19 cellular contexts compared by ENCODE assay signal in genomic region chr21:39050839-39051560, GRCh38.
A peak's percentile ranks its signal among the peaks of the same experiment; 100 is the strongest.
DNase-seq lines count a peak whose midpoint lies in the region; ATAC-seq and TF ChIP-seq lines count a peak whose summit lies in the region.
"Had no signal": no experiment of that assay in that cellular context is flagged by ENCODE, and none has a peak within 500 bp of the region (broad histone marks: within the 10 kb centered on the region; RNA-seq: fewer than 3 reads in every experiment).

No MANE protein-coding gene starts in this region.

- peak overlapping the region; percentile 33 for H3K4me2 ChIP-seq in GM23248 (ENCODE audit: unreplicated experiment)
- H3K4me2 ChIP-seq: BLaER1 had no signal

- H3K9me3 ChIP-seq in GM23248 (ENCODE audit: low read depth): no peaks in the 10 kb centered on the region
- no peaks in the 10 kb centered on the region for H3K9me3 ChIP-seq in RWPE2 (ENCODE audit: severe bottlenecking)
- H3K9me3 ChIP-seq in right cardiac atrium (ENCODE audit: control insufficient read depth, low read length): no peaks in the 10 kb centered on the region
- H3K9me3 ChIP-seq in tibial artery: no peaks in the 10 kb centered on the region
- H3K9me3 ChIP-seq: BLaER1, HAP-1, neutrophil, thyroid gland had no signal

- TF ChIP-seq CTCF in RWPE2 (IDR thresholded peaks at IDR 0.05; ENCODE audit: poor library complexity, severe bottlenecking) (no peak), tibial artery (IDR thresholded peaks at IDR 0.05) (no peak)

- no peaks in the 10 kb centered on the region for H3K9me2 ChIP-seq in GM23248 (ENCODE audit: insufficient read depth)

- H3K9ac ChIP-seq in GM23248: no peak overlapping the region
- H3K9ac ChIP-seq: BLaER1 had no signal

- ATAC-seq in RWPE2 (ENCODE audit: low read depth) (no peak), right cardiac atrium (peak in 1 of 2 donors; percentile 23), HG02981 (IDR thresholded peaks at IDR 0.05; ENCODE audit: unreplicated experiment) (no peak)
- ATAC-seq: HepG2, T-cell had no signal

- intact Hi-C loops in right cardiac atrium (cut with DNase I): no loop called here
- intact Hi-C loops in tibial artery (cut with DNase I; ENCODE audit: low total_unique reads): no loop called here

- peaks cover 18% of the 10 kb centered on the region for H3F3A ChIP-seq in GM23248 (ENCODE audit: insufficient read depth)

- no peaks in the 10 kb centered on the region for H3K79me2 ChIP-seq in GM23248 (ENCODE audit: insufficient read depth)

- H3K4me1 ChIP-seq in GM23248 (ENCODE audit: insufficient read depth): peaks cover 16% of the 10 kb centered on the region
- peaks cover 44% of the 10 kb centered on the region for H3K4me1 ChIP-seq in RWPE2 (ENCODE audit: insufficient read depth, poor library complexity, severe bottlenecking)
- peaks cover 12% of the 10 kb centered on the region for H3K4me1 ChIP-seq in right cardiac atrium (ENCODE audit: control insufficient read depth, insufficient read depth, low read length)
- peaks cover 0 to 14% (median 7%) of the 10 kb centered on the region in 4 donors for H3K4me1 ChIP-seq in tibial artery
- H3K4me1 ChIP-seq: HAP-1 had no signal

- in situ Hi-C loops in GM23248 (cut with MboI): no loop called here

- no peaks in the 10 kb centered on the region for H3K36me3 ChIP-seq in GM23248 (ENCODE audit: low read depth)
- no peaks in the 10 kb centered on the region for H3K36me3 ChIP-seq in RWPE2 (ENCODE audit: low read depth)
- no peaks in the 10 kb centered on the region for H3K36me3 ChIP-seq in tibial artery
- H3K36me3 ChIP-seq: BLaER1, HAP-1, neutrophil, thyroid gland had no signal

- H3K4me3 ChIP-seq in GM23248 (no peak overlapping the region), RWPE2 (ENCODE audit: severe bottlenecking) (no peak overlapping the region), right cardiac atrium (ENCODE audit: low read length) (no peak overlapping the region), tibial artery (no peak overlapping the region)
- H3K4me3 ChIP-seq: BLaER1, HAP-1, thyroid gland had no signal

- WGBS in GM23248 (ENCODE audit: low coverage in 1 of 2, low lambda C conversion rate in 2 of 2, missing lambda C conversion rate in 2 of 2), 2 experiments: 15 to 21% methylated on average over 3 of the region's 3 CpGs
- WGBS in right cardiac atrium: 51% methylated on average over 3 of the region's 3 CpGs

- H3K27ac ChIP-seq in GM23248 (peak overlapping the region; percentile 67), RWPE2 (ENCODE audit: poor library complexity, severe bottlenecking) (peak overlapping the region; percentile 86), right cardiac atrium (ENCODE audit: low read length) (peak overlapping the region; percentile 53), tibial artery (peak overlapping the region; percentile 10 to 11)
- H3K27ac ChIP-seq: BLaER1, neutrophil, thyroid gland had no signal

- H2AFZ ChIP-seq in GM23248: no peak overlapping the region

- H3K27me3 ChIP-seq in GM23248 (replicated peaks; ENCODE audit: insufficient read depth) (no peaks in the 10 kb centered on the region), RWPE2 (ENCODE audit: insufficient read depth, poor library complexity, severe bottlenecking) (no peaks in the 10 kb centered on the region), right cardiac atrium (ENCODE audit: control insufficient read depth, insufficient read depth) (no peaks in the 10 kb centered on the region), tibial artery (no peaks in the 10 kb centered on the region)
- H3K27me3 ChIP-seq: BLaER1, neutrophil, thyroid gland had no signal

- peak; percentile 24 for DNase-seq in GM23248
- DNase-seq in RWPE2 (ENCODE audit: low spot score): no peak
- no peak for DNase-seq in right cardiac atrium
- peak in 1 of 2 donors; percentile 56 for DNase-seq in tibial artery
- no peak for DNase-seq in stimulated activated CD4-positive, alpha-beta T cell treated with anti-CD3 and anti-CD28 coated beads, Interleukin-2, amount 100 ng/mL, for 48 hours
- no peak for DNase-seq in OCI-M2 (lab: John Stamatoyannopoulos, UW; ENCODE audit: unreplicated experiment)
- DNase-seq: activated CD4-positive, alpha-beta T cell treated with anti-CD3 and anti-CD28 coated beads, Interleukin-2, amount 50 U/mL, for 4 hours; activated gamma-delta T cell; central memory CD4-positive, alpha-beta T cell; NCI-H446; retina; stimulated activated naive CD4-positive, alpha-beta T cell; T-cell had no signal

- H4K20me1 ChIP-seq in GM23248 (ENCODE audit: insufficient read depth): no peaks in the 10 kb centered on the region
- H4K20me1 ChIP-seq: BLaER1 had no signal

Comparison
In these comparisons a context has a peak if more than half of its experiments do, and no peak if none do; other contexts are left out.
1. H3K27ac ChIP-seq: peak in every context shown above with its lines; median percentile 86 in RWPE2; 67 in GM23248; 53 in right cardiac atrium; 10 in tibial artery.